In the genomic region with DNA sequence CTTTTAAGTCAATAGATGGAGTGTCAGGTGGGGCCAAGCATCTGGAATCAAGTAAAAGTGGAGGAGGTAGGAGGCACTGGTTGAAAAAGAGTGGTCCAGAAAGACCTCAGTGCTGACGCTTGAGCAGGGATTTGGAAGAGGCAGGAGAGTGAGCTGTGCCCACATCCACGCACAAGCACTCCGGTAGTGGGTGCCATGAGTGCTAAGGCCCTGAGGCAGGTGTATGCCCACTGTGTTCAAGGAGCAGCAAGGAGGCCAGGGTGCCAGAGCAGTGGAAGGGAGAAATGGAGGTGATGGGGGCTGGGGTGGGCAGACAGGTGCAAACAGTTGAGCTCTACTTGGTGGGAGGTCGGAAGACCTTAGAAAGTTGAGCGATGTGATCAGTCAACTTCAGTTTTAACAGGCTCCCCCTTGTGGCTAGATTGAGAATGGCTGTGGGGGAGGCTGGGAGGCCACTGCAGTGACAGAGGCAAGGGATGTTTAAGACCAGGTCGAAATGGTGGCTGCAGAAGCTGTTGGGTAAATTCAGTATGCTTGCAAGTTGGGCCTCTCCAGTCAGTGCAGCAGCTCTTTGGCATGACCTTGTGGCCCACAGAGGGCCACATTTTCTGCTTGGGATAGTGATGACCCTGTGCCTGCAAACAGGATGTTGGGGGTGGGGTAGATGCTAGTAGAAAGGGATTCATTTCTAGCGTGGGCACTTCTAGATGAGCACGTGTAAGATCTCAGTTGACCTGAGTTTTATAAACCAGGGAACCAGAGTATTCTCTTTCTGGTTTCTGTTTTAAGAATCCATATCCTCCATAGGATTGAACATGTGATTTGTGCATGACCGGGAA, we compare ENCODE assay signal across 9 cellular contexts. TPM values are rescaled to one million over a fixed set of nuclear protein-coding genes. Genes with fewer than 3 reads are reported as not detected.
A peak's percentile ranks its signal among the peaks of the same experiment; 100 is the strongest.
DNase-seq lines count a peak whose midpoint lies in the region; ATAC-seq and TF ChIP-seq lines count a peak whose summit lies in the region.
"Had no signal": no experiment of that assay in that cellular context is flagged by ENCODE, and none has a peak within 500 bp of the region (broad histone marks: within the 10 kb centered on the region; RNA-seq: fewer than 3 reads in every experiment).

No MANE protein-coding gene starts in this region.

- no peak overlapping the region for H3K4me3 ChIP-seq in right lobe of liver

- peak; percentile 27 for DNase-seq in LoVo (ENCODE audit: low spot score)
- peak; percentile 58 for DNase-seq in activated CD4-positive, alpha-beta T cell treated with anti-CD3 and anti-CD28 coated beads for 1 hour
- DNase-seq in cerebellar cortex (ENCODE audit: low spot score), result peak; percentile 42
- peak; percentile 42 to 58 (median 55) for DNase-seq in right lobe of liver
- DNase-seq in stimulated activated CD8-positive, alpha-beta memory T cell treated with anti-CD3 and anti-CD28 coated beads, Interleukin-15, amount 100 ng/mL, for 24 hours (ENCODE audit: low read depth), result peak; percentile 51

- H3K36me3 ChIP-seq in right lobe of liver, result no peaks in the 10 kb centered on the region

- no peaks in the 10 kb centered on the region for H3K4me1 ChIP-seq in right lobe of liver

- H3K27me3 ChIP-seq in right lobe of liver, result no peaks in the 10 kb centered on the region

- no peak overlapping the region for H3K27ac ChIP-seq in right lobe of liver

- peak; percentile 83 for TF ChIP-seq CTCF in GM12872 (IDR thresholded peaks at IDR 0.05; ENCODE audit: insufficient read depth, low read depth, low read length)
- peak; percentile 66 to 84 (median 77) for TF ChIP-seq CTCF in right lobe of liver (IDR thresholded peaks at IDR 0.05)

- intact Hi-C loops in right lobe of liver (cut with DNase I), result no loop called here

- ATAC-seq in right lobe of liver, result peak; percentile 72 to 84 (median 78)
- ATAC-seq in GM19324 (IDR thresholded peaks at IDR 0.05; ENCODE audit: low FRiP score, unreplicated experiment), result no peak
- ATAC-seq in HG02970 (IDR thresholded peaks at IDR 0.05; ENCODE audit: low FRiP score, unreplicated experiment), result no peak

- H3K9me3 ChIP-seq in right lobe of liver, result no peaks in the 10 kb centered on the region

- no peak for TF ChIP-seq POLR2A in right lobe of liver (IDR thresholded peaks at IDR 0.05)

- 30% methylated on average over 6 of the region's 9 CpGs for WGBS in right lobe of liver (ENCODE audit: insufficient coverage, low coverage, low lambda C conversion rate, missing lambda C conversion rate)

RNA-seq across cellular contexts. Expression of gene TKTL1, which starts 12.7 kb away (rescaled TPM):
- under 1 TPM in 1 of 6 experiments, not detected in 5; 0.06 TPM for total RNA-seq in right lobe of liver
- total RNA-seq: glomerular endothelial cell had no signal

RNA-seq across cellular contexts. Expression of gene TEX28, which starts 13.4 kb away (rescaled TPM):
- total RNA-seq in right lobe of liver, result not detected
- total RNA-seq: glomerular endothelial cell had no signal

RNA-seq across cellular contexts. Expression of gene OPN1MW3, which starts 50.9 kb away (rescaled TPM):
- not detected for total RNA-seq in right lobe of liver
- total RNA-seq: glomerular endothelial cell had no signal

Comparison
In these comparisons a context has a peak if more than half of its experiments do, and no peak if none do; other contexts are left out.
1. ATAC-seq: peak in right lobe of liver (4 of 4); none in GM19324 (single experiment) and HG02970 (single experiment).
2. Peak in every context shown above with its lines, with median percentiles within 50 percentile points of each other: DNase-seq.